ENCODE assay signal across 16 cellular contexts in the genomic region with DNA sequence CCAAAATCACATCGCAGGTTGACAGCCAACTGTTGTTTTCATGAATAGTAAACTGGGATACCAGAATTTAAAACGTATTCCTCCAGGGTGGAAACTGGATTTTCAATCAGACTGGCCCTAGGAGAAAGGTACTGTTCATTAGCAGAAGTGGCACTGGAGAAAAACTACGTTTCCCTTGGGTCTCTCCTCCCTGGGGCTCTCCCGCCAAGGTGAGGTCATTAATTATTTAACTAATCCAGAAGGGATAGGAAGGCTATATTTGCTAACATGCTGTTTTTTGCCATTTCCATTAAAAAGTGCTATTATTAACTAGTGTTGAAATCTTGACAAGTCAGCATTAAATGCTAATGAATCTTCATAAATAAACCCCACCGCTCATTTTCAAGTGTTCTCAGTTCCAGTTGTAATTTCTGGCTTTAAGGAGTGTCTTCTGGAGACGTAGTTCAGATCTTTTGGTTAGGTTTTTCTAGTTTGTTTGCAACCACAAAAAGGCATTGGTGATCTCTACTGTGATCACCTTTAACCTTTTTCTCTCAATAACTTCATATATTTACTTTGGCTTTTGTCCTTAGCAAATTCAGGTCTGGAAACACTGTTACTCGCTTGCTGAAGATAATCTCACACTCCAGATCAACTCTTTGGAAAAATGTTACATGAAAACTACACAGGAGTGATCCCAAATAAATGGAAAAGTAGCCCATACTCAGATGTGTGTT. TPM values are rescaled to one million over a fixed set of nuclear protein-coding genes. Genes with fewer than 3 reads are reported as not detected.
DNase-seq lines count a peak whose midpoint lies in the region; TF ChIP-seq lines count a peak whose summit lies in the region.
"Had no signal": no experiment of that assay in that cellular context is flagged by ENCODE, and none has a peak within 500 bp of the region (broad histone marks: within the 10 kb centered on the region; RNA-seq: fewer than 3 reads in every experiment).

No MANE protein-coding gene starts in this region.

- H3K27me3 ChIP-seq in SK-N-SH (ENCODE audit: insufficient read depth), result no peaks in the 10 kb centered on the region
- no peaks in the 10 kb centered on the region for H3K27me3 ChIP-seq in iPS-15b (ENCODE audit: control insufficient read depth, insufficient read depth, low read length)
- no peaks in the 10 kb centered on the region for H3K27me3 ChIP-seq in skeletal muscle satellite cell (ENCODE audit: control insufficient read depth, insufficient read depth, low read length)
- H3K27me3 ChIP-seq: tibial artery had no signal

- no peak for TF ChIP-seq EP300 in SK-N-SH (IDR thresholded peaks at IDR 0.05; ENCODE audit: borderline replicate concordance in 1 of 2, low read depth in 1 of 2, low read length in 1 of 2)

- no peaks in the 10 kb centered on the region for H3K9me2 ChIP-seq in SK-N-SH

- 0 out of 4 replicates have a peak overlapping the region, but pooled peaks of 1 of the 2 experiments have one; percentile 2 for H3K27ac ChIP-seq in SK-N-SH (ENCODE audit: low read depth in 2 of 2, low read length in 1 of 2)
- H3K27ac ChIP-seq: skin epidermis, tibial artery had no signal

- H2AFZ ChIP-seq in SK-N-SH (ENCODE audit: low read depth), result no peak overlapping the region

- TF ChIP-seq CTCF in SK-N-SH (IDR thresholded peaks at IDR 0.05), result no peak

- POLR2A ChIA-PET in SK-N-SH (lab: Yijun Ruan, JAX), result no interaction called here

- DNase-seq in NCI-H1417 (lab: John Stamatoyannopoulos, UW), result peak; percentile 8 to 45 (median 13)
- DNase-seq in NCI-H1417 treated with DMSO at 0.1 percent for 48 hours (lab: John Stamatoyannopoulos, UW), result no peak
- peak; percentile 34 for DNase-seq in SK-N-SH
- DNase-seq in NCI-H2227 treated with DMSO at 0.1 percent for 48 hours (lab: John Stamatoyannopoulos, UW), result no peak
- DNase-seq in AG20443 (ENCODE audit: low spot score), result no peak
- DNase-seq in DMS114 treated with DMSO at 0.1 percent for 48 hours (lab: John Stamatoyannopoulos, UW; ENCODE audit: unreplicated experiment), result no peak
- DNase-seq: activated CD4-positive, alpha-beta memory T cell treated with anti-CD3 and anti-CD28 coated beads, Interleukin-2, amount 10 ng/mL, durations not matched to agents 7 days and 5 days; activated naive CD4-positive, alpha-beta T cell treated with Interleukin-2 at 50 U/mL for 16 hours; DMS53; natural killer cell; tibial artery had no signal

- H3K4me3 ChIP-seq in SK-N-SH (ENCODE audit: low read depth in 2 of 2, low read length in 1 of 2) (no peak overlapping the region), iPS-15b (ENCODE audit: low read depth, low read length) (peak overlapping the region; percentile 28), skeletal muscle satellite cell (ENCODE audit: low read length) (no peak overlapping the region)
- H3K4me3 ChIP-seq: skin epidermis, tibial artery had no signal

- 86% methylated on average over 7 of the region's 7 CpGs for WGBS in SK-N-SH (ENCODE audit: low lambda C conversion rate)

- H3K36me3 ChIP-seq in SK-N-SH (replicated peaks in 1 of 2; ENCODE audit: control insufficient read depth in 1 of 2, insufficient read depth in 2 of 2, low read length in 1 of 2), result peaks cover 12 to 19% of the 10 kb centered on the region in 2 experiments
- peaks cover 3% of the 10 kb centered on the region for H3K36me3 ChIP-seq in iPS-15b (ENCODE audit: control insufficient read depth, insufficient read depth, low read length)
- H3K36me3 ChIP-seq in skeletal muscle satellite cell (ENCODE audit: insufficient read depth, low read length), result peaks cover 4% of the 10 kb centered on the region

- no peak for TF ChIP-seq RAD21 in SK-N-SH (IDR thresholded peaks at IDR 0.05; ENCODE audit: low read length)

- H3K4me1 ChIP-seq in SK-N-SH (ENCODE audit: control insufficient read depth in 1 of 2, insufficient read depth in 2 of 2, low read depth in 1 of 2, low read length in 1 of 2) (peaks cover 6 to 15% of the 10 kb centered on the region in 2 experiments; a peak in 3 of 4 replicates), iPS-15b (ENCODE audit: control insufficient read depth, insufficient read depth, low read length) (peaks cover 31% of the 10 kb centered on the region), skeletal muscle satellite cell (ENCODE audit: control insufficient read depth, insufficient read depth, low read length) (peaks cover 39% of the 10 kb centered on the region)

- peaks cover 100% of the 10 kb centered on the region for H3K79me2 ChIP-seq in SK-N-SH (ENCODE audit: insufficient read depth)

- H3K4me2 ChIP-seq in SK-N-SH (no peak overlapping the region), skeletal muscle satellite cell (ENCODE audit: low read length) (peak overlapping the region; percentile 6)

- no peaks in the 10 kb centered on the region for H3K9me3 ChIP-seq in SK-N-SH
- no peaks in the 10 kb centered on the region for H3K9me3 ChIP-seq in iPS-15b (ENCODE audit: control insufficient read depth, insufficient read depth, low read length)
- H3K9me3 ChIP-seq in skeletal muscle satellite cell (replicated peaks; ENCODE audit: low read length), result no peaks in the 10 kb centered on the region
- H3K9me3 ChIP-seq: tibial artery had no signal

- H3F3A ChIP-seq in SK-N-SH (replicated peaks; ENCODE audit: insufficient read depth), result peaks cover 24% of the 10 kb centered on the region

- CTCF ChIA-PET in SK-N-SH (lab: Yijun Ruan, JAX), result interaction anchor here (0.9 kb wide), 1 partner anchor 12 kb away, joined by 3 read pairs; no protein-coding TSS in a partner anchor

- peaks cover 93% of the 10 kb centered on the region for H4K20me1 ChIP-seq in SK-N-SH (ENCODE audit: insufficient read depth)

- H3K9ac ChIP-seq in SK-N-SH (no peak overlapping the region), iPS-15b (ENCODE audit: low read depth, low read length) (no peak overlapping the region), skeletal muscle satellite cell (ENCODE audit: low read depth, low read length) (no peak overlapping the region)

TF ChIP-seq in SK-N-SH, 30 proteins besides CTCF, POLR2A, EP300 and RAD21:
- no peak for TF ChIP-seq FOSL2 (IDR thresholded peaks at IDR 0.05; ENCODE audit: borderline replicate concordance, low read depth)
- TF ChIP-seq ELF1 (IDR thresholded peaks at IDR 0.05), result no peak
- TF ChIP-seq SIN3A (IDR thresholded peaks at IDR 0.05; ENCODE audit: borderline replicate concordance, low read depth, low read length), result no peak
- no peak for TF ChIP-seq GATA2 (CRISPR knock-in tag; IDR thresholded peaks at IDR 0.05)
- no peak for TF ChIP-seq RCOR1 (IDR thresholded peaks at IDR 0.05; ENCODE audit: low read length)
- TF ChIP-seq TCF12 (IDR thresholded peaks at IDR 0.05), result no peak
- TF ChIP-seq FOXM1 (IDR thresholded peaks at IDR 0.05; ENCODE audit: low read depth), result no peak
- no peak for TF ChIP-seq MEF2A (IDR thresholded peaks at IDR 0.05; ENCODE audit: borderline replicate concordance, low read depth)
- no peak for TF ChIP-seq MXI1 (IDR thresholded peaks at IDR 0.05; ENCODE audit: low read depth, low read length)
- TF ChIP-seq FOXJ3 (CRISPR knock-in tag; IDR thresholded peaks at IDR 0.05), result no peak
- TF ChIP-seq, protein P1, sequence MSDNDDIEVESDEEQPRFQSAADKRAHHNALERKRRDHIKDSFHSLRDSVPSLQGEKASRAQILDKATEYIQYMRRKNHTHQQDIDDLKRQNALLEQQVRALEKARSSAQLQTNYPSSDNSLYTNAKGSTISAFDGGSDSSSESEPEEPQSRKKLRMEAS (IDR thresholded peaks at IDR 0.05; ENCODE audit: low read depth), result no peak
- no peak for TF ChIP-seq TEAD4 (IDR thresholded peaks at IDR 0.05; ENCODE audit: borderline replicate concordance, insufficient read depth)
- TF ChIP-seq RXRA (IDR thresholded peaks at IDR 0.05; ENCODE audit: borderline replicate concordance, low read depth), result no peak
- TF ChIP-seq SMC3 (IDR thresholded peaks at IDR 0.05; ENCODE audit: low read depth, low read length), result no peak
- TF ChIP-seq, protein P2, sequence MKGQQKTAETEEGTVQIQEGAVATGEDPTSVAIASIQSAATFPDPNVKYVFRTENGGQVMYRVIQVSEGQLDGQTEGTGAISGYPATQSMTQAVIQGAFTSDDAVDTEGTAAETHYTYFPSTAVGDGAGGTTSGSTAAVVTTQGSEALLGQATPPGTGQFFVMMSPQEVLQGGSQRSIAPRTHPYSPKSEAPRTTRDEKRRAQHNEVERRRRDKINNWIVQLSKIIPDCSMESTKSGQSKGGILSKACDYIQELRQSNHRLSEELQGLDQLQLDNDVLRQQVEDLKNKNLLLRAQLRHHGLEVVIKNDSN (IDR thresholded peaks at IDR 0.05; ENCODE audit: borderline replicate concordance, low read depth), result no peak
- no peak for TF ChIP-seq POLR2AphosphoS5 (IDR thresholded peaks at IDR 0.05; ENCODE audit: low read depth, low read length)
- no peak for TF ChIP-seq TAF1 (IDR thresholded peaks at IDR 0.05; ENCODE audit: borderline replicate concordance, low read depth, low read length)
- TF ChIP-seq EZH2phosphoT487 (IDR thresholded peaks at IDR 0.05; ENCODE audit: borderline replicate concordance, low read depth), result no peak
- TF ChIP-seq NFIC (IDR thresholded peaks at IDR 0.05; ENCODE audit: borderline replicate concordance), result no peak

RNA-seq across cellular contexts. Expression of gene RHEB, which starts 25.0 kb away (rescaled TPM):
- polyA plus RNA-seq in SK-N-SH (2012; rRNA removed), result 87.3 and 90.5 TPM in 2 replicates
- 116 and 169 TPM in 2 replicates for polyA plus RNA-seq in SK-N-SH (2012; cell fraction: cytosol; rRNA removed)
- 42.8 and 46.3 TPM in 2 replicates for polyA plus RNA-seq in SK-N-SH (2012; cell fraction: nucleus; rRNA removed)
- total RNA-seq in skeletal muscle satellite cell (2012; rRNA removed), result 46.1 and 54.4 TPM in 2 replicates

RNA-seq across cellular contexts. Expression of gene CRYGN, which starts 54.8 kb away (rescaled TPM):
- not detected in 2 replicates for polyA plus RNA-seq in SK-N-SH (2012; rRNA removed)
- 0.03 TPM in 1 of 2 replicates, not detected in the other for polyA plus RNA-seq in SK-N-SH (2012; cell fraction: cytosol; rRNA removed)
- polyA plus RNA-seq in SK-N-SH (2012; cell fraction: nucleus; rRNA removed), result 0.06 TPM in 1 of 2 replicates, not detected in the other
- total RNA-seq in skeletal muscle satellite cell (2012; rRNA removed), result 0.22 TPM in 1 of 2 replicates, not detected in the other
- total RNA-seq: cerebellum; natural killer cell; T-helper 2 cell treated with Interferon-gamma antibody and Interleukin-4, amounts not matched to agents 100 ng/mL and 5 ng/mL, for 36 hours had no signal

Comparison
In these comparisons a context has a peak if more than half of its experiments do, and no peak if none do; other contexts are left out.
1. DNase-seq: peak in NCI-H1417 (3 of 3) and SK-N-SH (single experiment); none in NCI-H1417 treated with DMSO at 0.1 percent for 48 hours (single experiment), NCI-H2227 treated with DMSO at 0.1 percent for 48 hours (single experiment), AG20443 (single experiment) and DMS114 treated with DMSO at 0.1 percent for 48 hours (single experiment).